1 cellular context compared by ENCODE assay signal in genomic region chr6:10307028-10307427, GRCh38.
TF ChIP-seq lines count a peak whose summit lies in the region.

No MANE protein-coding gene starts in this region.

TF ChIP-seq in HepG2, 621 proteins besides CTCF, POLR2A, EP300 and RAD21:
- TF ChIP-seq TERF1 (CRISPR knock-in tag; IDR thresholded peaks at IDR 0.05): no peak
- no peak for TF ChIP-seq NFKBIZ (CRISPR knock-in tag; IDR thresholded peaks at IDR 0.05)
- no peak for TF ChIP-seq MAFK (conservative IDR thresholded peaks at IDR 0.05 in 1 of 2, IDR thresholded peaks at IDR 0.05 in 1 of 2; ENCODE audit: low read length in 2 of 2)
- TF ChIP-seq PHF5A (CRISPR knock-in tag; IDR thresholded peaks at IDR 0.05; ENCODE audit: low read depth, unreplicated experiment): no peak
- no peak for TF ChIP-seq ZNF335 (CRISPR knock-in tag; IDR thresholded peaks at IDR 0.05)
- no peak for TF ChIP-seq HOMEZ (CRISPR knock-in tag; IDR thresholded peaks at IDR 0.05; ENCODE audit: low read depth)
- TF ChIP-seq HMGXB3 (CRISPR knock-in tag; IDR thresholded peaks at IDR 0.05; ENCODE audit: borderline replicate concordance): no peak
- no peak for TF ChIP-seq TIGD3 (CRISPR knock-in tag; IDR thresholded peaks at IDR 0.05; ENCODE audit: borderline replicate concordance)
- no peak for TF ChIP-seq ATF7 (IDR thresholded peaks at IDR 0.05)
- no peak for TF ChIP-seq ATF7 (CRISPR knock-in tag; IDR thresholded peaks at IDR 0.05)
- TF ChIP-seq SIX4 (CRISPR knock-in tag; IDR thresholded peaks at IDR 0.05): no peak
- no peak for TF ChIP-seq IKZF4 (CRISPR knock-in tag; IDR thresholded peaks at IDR 0.05; ENCODE audit: borderline replicate concordance, low read depth, not compliant biosample characterization)
- no peak for TF ChIP-seq BCL6 (CRISPR knock-in tag; IDR thresholded peaks at IDR 0.05)
- no peak for TF ChIP-seq SAFB2 (CRISPR knock-in tag; IDR thresholded peaks at IDR 0.05; ENCODE audit: borderline replicate concordance, low read depth)
- TF ChIP-seq ZFP90 (CRISPR knock-in tag; IDR thresholded peaks at IDR 0.05; ENCODE audit: borderline replicate concordance): no peak
TF ChIP-seq in HepG2: peak in this region for 0.
